Comparison of ENCODE assay signal across 8 cellular contexts in the genomic region with DNA sequence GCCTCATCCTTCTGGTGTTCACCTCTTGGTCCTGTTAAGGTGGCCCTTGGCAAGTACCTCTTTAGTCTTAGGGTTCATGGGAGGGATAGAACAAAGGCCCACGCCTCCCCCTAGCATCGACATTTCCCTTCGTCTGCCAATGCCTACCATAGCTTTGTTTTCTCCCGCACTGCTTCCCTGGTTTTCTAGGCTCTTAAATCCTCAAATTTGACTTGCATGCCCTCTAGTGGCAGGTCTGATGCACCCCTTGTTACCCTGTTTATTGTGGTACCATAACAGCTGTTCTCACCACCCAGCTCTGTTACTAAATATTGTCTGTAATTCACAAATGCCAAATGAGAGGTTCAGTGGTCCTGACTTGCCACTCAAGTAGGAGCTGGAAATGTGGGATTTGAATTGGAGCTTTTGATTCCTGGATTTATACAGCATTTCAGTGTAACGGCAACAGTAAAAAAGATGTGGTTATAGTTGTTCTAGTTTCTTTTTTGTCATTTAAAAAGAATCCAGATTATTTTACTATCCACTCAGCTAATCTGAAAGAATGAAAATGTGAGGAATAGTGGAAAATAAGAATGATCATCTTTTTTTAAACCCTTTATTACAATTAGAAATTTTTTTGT.
DNase-seq lines count a peak whose midpoint lies in the region; ATAC-seq and TF ChIP-seq lines count a peak whose summit lies in the region.

No MANE protein-coding gene starts in this region.

- no peak overlapping the region for H3K4me3 ChIP-seq in kidney epithelial cell (ENCODE audit: low read depth, low read length)

- TF ChIP-seq CTCF in kidney epithelial cell (IDR thresholded peaks at IDR 0.05; ENCODE audit: insufficient read depth, low read length, poor library complexity, severe bottlenecking) = peak; percentile 79

- H3K36me3 ChIP-seq in kidney epithelial cell (ENCODE audit: control insufficient read depth, insufficient read depth, low read length) = no peaks in the 10 kb centered on the region

- H3K27me3 ChIP-seq in kidney epithelial cell (ENCODE audit: control insufficient read depth, insufficient read depth, low read length) = peaks cover 2% of the 10 kb centered on the region

- DNase-seq in COR-L47 (lab: John Stamatoyannopoulos, UW) (peak; percentile 73), HCEC 1CT (peak; percentile 52), NCI-H2171 (lab: John Stamatoyannopoulos, UW) (peak; percentile 64), UCSD-AML1 (lab: John Stamatoyannopoulos, UW; ENCODE audit: unreplicated experiment) (peak; percentile 34), kidney epithelial cell (ENCODE audit: low read depth) (peak; percentile 26)
- peak; percentile 19 for DNase-seq in central memory CD4-positive, alpha-beta T cell
- DNase-seq in stimulated activated CD4-positive, alpha-beta T cell treated with anti-CD3 and anti-CD28 coated beads, TNF-alpha, amount 100 ng/mL, for 1 hour (ENCODE audit: low read depth in 3 of 3, low spot score in 1 of 3) = peak in 2 of 3 donors; percentile 2 to 3

- no peak for ATAC-seq in GM19035 (IDR thresholded peaks at IDR 0.05; ENCODE audit: unreplicated experiment)

Comparison
In these comparisons a context has a peak if more than half of its experiments do, and no peak if none do; other contexts are left out.
1. DNase-seq: peak in every context shown above with its lines; median percentile 73 in COR-L47; 64 in NCI-H2171; 52 in HCEC 1CT; 34 in UCSD-AML1; 26 in kidney epithelial cell; 19 in central memory CD4-positive, alpha-beta T cell; 2 in stimulated activated CD4-positive, alpha-beta T cell treated with anti-CD3 and anti-CD28 coated beads, TNF-alpha, amount 100 ng/mL, for 1 hour.